ENCODE assay signal across 8 cellular contexts in genomic region chr12:95942106-95942531, GRCh38. TPM values are rescaled to one million over a fixed set of nuclear protein-coding genes. Genes with fewer than 3 reads are reported as not detected.
A peak's percentile ranks its signal among the peaks of the same experiment; 100 is the strongest.
DNase-seq lines count a peak whose midpoint lies in the region; ATAC-seq and TF ChIP-seq lines count a peak whose summit lies in the region.

No MANE protein-coding gene starts in this region.

- H3K27ac ChIP-seq in DND-41 (ENCODE audit: low read length) (peak overlapping the region; percentile 95), aorta (ENCODE audit: low read depth in 1 of 2, low read length in 2 of 2) (no peak overlapping the region)

- H3K4me1 Mint-ChIP-seq in MCF 10A (ENCODE audit: insufficient read depth, unreplicated experiment) (no peaks in the 10 kb centered on the region), memory B cell (peaks cover 6% of the 10 kb centered on the region)

- intact Hi-C loops in MCF 10A (cut with micrococcal nuclease) (no loop called here), aorta (cut with DNase I) (no loop called here)

- BruUV-seq in MCF 10A (replicated peaks; lab: Mats Ljungman, UMichigan): TSS peak; percentile 71

- peak overlapping the region; percentile 80 for H3K9ac ChIP-seq in DND-41 (ENCODE audit: low read depth, low read length)

- POLR2A ChIA-PET in MCF 10A (lab: Yijun Ruan, JAX): interaction anchor here (0.7 to 3.6 kb wide), 13 partner anchors 9 to 468 kb away, joined by 3 to 40 read pairs (median 3); partner anchors contain the start of genes CDK17, METAP2 and SNRPF

- H3K36me3 Mint-ChIP-seq in MCF 10A (ENCODE audit: insufficient read depth, unreplicated experiment) (no peaks in the 10 kb centered on the region), memory B cell (no peaks in the 10 kb centered on the region)

- peak overlapping the region; percentile 92 to 99; a peak in 3 of 4 replicates for H3K4me3 ChIP-seq in DND-41 (ENCODE audit: low read depth in 1 of 2, low read length in 2 of 2)
- peak overlapping the region; percentile 66 for H3K4me3 ChIP-seq in LNCaP clone FGC (ENCODE audit: low read depth, low read length)
- peak overlapping the region; percentile 86 to 99 for H3K4me3 ChIP-seq in aorta (ENCODE audit: low read length in 2 of 2)

- ATAC-seq in DND-41 (ENCODE audit: insufficient read depth, low read depth): peak; percentile 4
- ATAC-seq in memory B cell (ENCODE audit: low read depth): no peak
- ATAC-seq in aorta (ENCODE audit: low FRiP score): no peak
- no peak for ATAC-seq in HG03095 (IDR thresholded peaks at IDR 0.05; ENCODE audit: unreplicated experiment)
- ATAC-seq in GM18873 (IDR thresholded peaks at IDR 0.05; ENCODE audit: low FRiP score, unreplicated experiment): no peak

- no peak for DNase-seq in DND-41
- no peak for DNase-seq in LNCaP clone FGC (ENCODE audit: low read depth)
- no peak for DNase-seq in MCF 10A (ENCODE audit: unreplicated experiment)
- no peak for DNase-seq in memory B cell (ENCODE audit: low spot score in 2 of 2)
- DNase-seq in aorta: no peak
- no peak for DNase-seq in H4 (ENCODE audit: low spot score)

- no peaks in the 10 kb centered on the region for H4K20me1 ChIP-seq in DND-41 (ENCODE audit: insufficient read depth, low read length)

- WGBS in aorta, 2 donors: 11 to 17% methylated on average over 14 of the region's 14 CpGs

- H2AFZ ChIP-seq in DND-41 (ENCODE audit: low read depth, low read length): peak overlapping the region; percentile 98

- H3K4me1 ChIP-seq in DND-41 (ENCODE audit: insufficient read depth, low read length) (peaks cover 14% of the 10 kb centered on the region), aorta (ENCODE audit: control insufficient read depth in 1 of 2, insufficient read depth in 2 of 2, low read length in 2 of 2) (no peaks in the 10 kb centered on the region)

- H3K79me2 ChIP-seq in DND-41 (ENCODE audit: insufficient read depth, low read length): no peaks in the 10 kb centered on the region; the same call in 1 of the 2 replicates

- TF ChIP-seq CTCF in DND-41 (IDR thresholded peaks at IDR 0.05; ENCODE audit: borderline replicate concordance, extremely low read depth, low read length, poor library complexity, severe bottlenecking) (no peak), LNCaP clone FGC (IDR thresholded peaks at IDR 0.05; ENCODE audit: control insufficient read depth, extremely low read depth, insufficient read depth) (no peak), MCF 10A (IDR thresholded peaks at IDR 0.05; ENCODE audit: unreplicated experiment) (no peak)

- peak overlapping the region; percentile 85 for H3K4me3 Mint-ChIP-seq in MCF 10A (ENCODE audit: unreplicated experiment)
- peak overlapping the region; percentile 90 for H3K4me3 Mint-ChIP-seq in memory B cell

- no peak overlapping the region for H3K27ac Mint-ChIP-seq in MCF 10A (ENCODE audit: low read depth, unreplicated experiment)
- peak overlapping the region; percentile 94 for H3K27ac Mint-ChIP-seq in memory B cell

- peak overlapping the region; percentile 98 for H3K4me2 ChIP-seq in DND-41 (ENCODE audit: insufficient read depth, low read length)

- H3K27me3 ChIP-seq in DND-41 (ENCODE audit: insufficient read depth, low read length, poor library complexity): no peaks in the 10 kb centered on the region
- H3K27me3 ChIP-seq in aorta (ENCODE audit: control insufficient read depth in 1 of 2, insufficient read depth in 2 of 2, low read length in 1 of 2): no peaks in the 10 kb centered on the region

- H3K36me3 ChIP-seq in DND-41 (ENCODE audit: insufficient read depth, low read length) (no peaks in the 10 kb centered on the region), aorta (ENCODE audit: control insufficient read depth in 1 of 2, insufficient read depth in 2 of 2, low read length in 1 of 2) (no peaks in the 10 kb centered on the region)

- H3K9me3 ChIP-seq in DND-41 (ENCODE audit: insufficient read depth, low read length, severe bottlenecking): no peaks in the 10 kb centered on the region
- no peaks in the 10 kb centered on the region for H3K9me3 ChIP-seq in aorta (ENCODE audit: control insufficient read depth, low read length)

- H3K9me3 Mint-ChIP-seq in MCF 10A (ENCODE audit: unreplicated experiment) (no peaks in the 10 kb centered on the region), memory B cell (no peaks in the 10 kb centered on the region)

- H3K27me3 Mint-ChIP-seq in MCF 10A (ENCODE audit: insufficient read depth, unreplicated experiment) (peaks cover 15% of the 10 kb centered on the region), memory B cell (no peaks in the 10 kb centered on the region)

- CTCF ChIA-PET in MCF 10A (lab: Yijun Ruan, JAX): interaction anchor here (0.5 to 4.3 kb wide), 7 partner anchors 11 to 241 kb away, joined by 3 to 38 read pairs (median 5); no protein-coding TSS in a partner anchor

RNA-seq across cellular contexts. Expression of gene CCDC38, which starts 0.3 kb away (rescaled TPM):
- total RNA-seq in MCF 10A (2022): 0.12 TPM in 1 of 2 replicates, not detected in the other
- not detected for total RNA-seq in aorta
- polyA plus RNA-seq in aorta: not detected
- 0.17 TPM in 1 of 2 replicates, not detected in the other for total RNA-seq in H4 (2014; rRNA removed; shearing (Covaris generic))

RNA-seq across cellular contexts. Expression of gene AMDHD1, which starts 1.0 kb away (rescaled TPM):
- total RNA-seq in MCF 10A (2022): 0.29 and 0.47 TPM in 2 replicates
- total RNA-seq in aorta: under 1 TPM; 0.51 to 0.75 TPM
- 1 to 10 TPM; 1.0 to 4.6 TPM for polyA plus RNA-seq in aorta
- total RNA-seq in H4 (2014; rRNA removed; shearing (Covaris generic)): 0.43 and 1.6 TPM in 2 replicates

RNA-seq across cellular contexts. Expression of gene HAL, which starts 54.0 kb away (rescaled TPM):
- 0.27 and 1.1 TPM in 2 replicates for total RNA-seq in MCF 10A (2022)
- total RNA-seq in aorta: 1 to 10 TPM in 1 of 2 donors, under 1 TPM in 1; 0.39 to 1.4 TPM
- under 1 TPM in 1 of 2 donors, not detected in 1; 0.63 TPM for polyA plus RNA-seq in aorta
- total RNA-seq in H4 (2014; rRNA removed; shearing (Covaris generic)): 0.14 and 0.27 TPM in 2 replicates
